Comparison of ENCODE assay signal across 8 cellular contexts in genomic region chrX:14027511-14028019, GRCh38. TPM values are rescaled to one million over a fixed set of nuclear protein-coding genes. Genes with fewer than 3 reads are reported as not detected.
A peak's percentile ranks its signal among the peaks of the same experiment; 100 is the strongest.
DNase-seq lines count a peak whose midpoint lies in the region; ATAC-seq and TF ChIP-seq lines count a peak whose summit lies in the region.

No MANE protein-coding gene starts in this region.

- in situ Hi-C loops in astrocyte of the spinal cord (cut with HindIII; ENCODE audit: low sequenced_read_pairs) (no loop called here), ACHN (cut with HindIII; ENCODE audit: low pct_ligation_motif_present, low pct_unique_long_range_greater_than_20kb, low sequenced_read_pairs) (no loop called here)

- peak; percentile 7 for DNase-seq in AG04450 (ENCODE audit: low read depth, low spot score)
- DNase-seq in astrocyte of the spinal cord (ENCODE audit: low read depth, low spot score): peak; percentile 65
- peak; percentile 88 for DNase-seq in pons (ENCODE audit: low spot score)
- no peak for DNase-seq in ACHN
- DNase-seq in naive thymus-derived CD8-positive, alpha-beta T cell: no peak
- no peak for DNase-seq in UCSD-AML1 (lab: John Stamatoyannopoulos, UW; ENCODE audit: unreplicated experiment)

- H3K4me1 Mint-ChIP-seq in naive thymus-derived CD8-positive, alpha-beta T cell: peaks cover 14 to 34% (median 25%) of the 10 kb centered on the region in 4 donors

- H3K27me3 ChIP-seq in AG04450 (ENCODE audit: control insufficient read depth, insufficient read depth, low read length): no peaks in the 10 kb centered on the region

- peaks cover 0 to under 1% (median 0%) of the 10 kb centered on the region in 9 donors for H3K9me3 Mint-ChIP-seq in naive thymus-derived CD8-positive, alpha-beta T cell

- CTCF ChIA-PET in AG04450 (lab: Charles Lee): no interaction called here

- no peaks in the 10 kb centered on the region for H3K27me3 Mint-ChIP-seq in naive thymus-derived CD8-positive, alpha-beta T cell

- no peak for TF ChIP-seq CTCF in AG04450 (IDR thresholded peaks at IDR 0.05; ENCODE audit: low read depth, low read length)
- no peak for TF ChIP-seq CTCF in astrocyte of the spinal cord (IDR thresholded peaks at IDR 0.05; ENCODE audit: low read depth, low read length)

- peak overlapping the region; percentile 31 for H3K27ac ChIP-seq in AG04450 (ENCODE audit: low read depth, low read length)

- peak overlapping the region in 5 of 10 donors; percentile 6 to 59 (median 41) for H3K27ac Mint-ChIP-seq in naive thymus-derived CD8-positive, alpha-beta T cell

- H3K4me3 ChIP-seq in AG04450 (ENCODE audit: low read depth, low read length): no peak overlapping the region
- H3K4me3 ChIP-seq in astrocyte of the spinal cord (ENCODE audit: low read depth, low read length): no peak overlapping the region

- peaks cover 0 to 6% (median 0%) of the 10 kb centered on the region in 3 donors for H3K36me3 Mint-ChIP-seq in naive thymus-derived CD8-positive, alpha-beta T cell

- H3K9me3 ChIP-seq in AG04450 (ENCODE audit: control insufficient read depth, insufficient read depth, low read length): no peaks in the 10 kb centered on the region

- H3K4me3 Mint-ChIP-seq in naive thymus-derived CD8-positive, alpha-beta T cell: peak overlapping the region in 3 of 10 donors; percentile 15 to 99 (median 20)

- POLR2A ChIA-PET in AG04450 (lab: Yijun Ruan, JAX): no interaction called here
- POLR2A ChIA-PET in naive thymus-derived CD8-positive, alpha-beta T cell (lab: Charles Lee): no interaction called here

- ATAC-seq in GM18909 (IDR thresholded peaks at IDR 0.05; ENCODE audit: poor library complexity, unreplicated experiment) (peak; percentile 38), HG03565 (IDR thresholded peaks at IDR 0.05; ENCODE audit: unreplicated experiment) (peak; percentile 64)
- ATAC-seq in naive thymus-derived CD8-positive, alpha-beta T cell: no peak

RNA-seq across cellular contexts. Expression of gene GEMIN8, which starts 2.1 kb away (rescaled TPM):
- polyA plus RNA-seq in AG04450 (2011; rRNA removed): 19.7 and 22.1 TPM in 2 replicates
- polyA minus RNA-seq in AG04450 (2011; rRNA and poly(A)+ RNA removed): 15.8 and 19.9 TPM in 2 replicates
- 10 to 100 TPM in 1 of 2 experiments, 1 to 10 TPM in 1; 8.6 to 10.2 TPM for total RNA-seq in naive thymus-derived CD8-positive, alpha-beta T cell
- polyA plus RNA-seq in naive thymus-derived CD8-positive, alpha-beta T cell: 10 to 100 TPM; 20.7 to 25.9 (median 23.9) TPM

Comparison
In these comparisons a context has a peak if more than half of its experiments do, and no peak if none do; other contexts are left out.
1. DNase-seq: peak in AG04450 (single experiment), astrocyte of the spinal cord (single experiment) and pons (single experiment); none in ACHN (single experiment), naive thymus-derived CD8-positive, alpha-beta T cell (0 of 10) and UCSD-AML1 (single experiment).
2. ATAC-seq: peak in GM18909 (single experiment) and HG03565 (single experiment); none in naive thymus-derived CD8-positive, alpha-beta T cell (0 of 2).